Comparison of ENCODE assay signal across 19 cellular contexts in the genomic region with DNA sequence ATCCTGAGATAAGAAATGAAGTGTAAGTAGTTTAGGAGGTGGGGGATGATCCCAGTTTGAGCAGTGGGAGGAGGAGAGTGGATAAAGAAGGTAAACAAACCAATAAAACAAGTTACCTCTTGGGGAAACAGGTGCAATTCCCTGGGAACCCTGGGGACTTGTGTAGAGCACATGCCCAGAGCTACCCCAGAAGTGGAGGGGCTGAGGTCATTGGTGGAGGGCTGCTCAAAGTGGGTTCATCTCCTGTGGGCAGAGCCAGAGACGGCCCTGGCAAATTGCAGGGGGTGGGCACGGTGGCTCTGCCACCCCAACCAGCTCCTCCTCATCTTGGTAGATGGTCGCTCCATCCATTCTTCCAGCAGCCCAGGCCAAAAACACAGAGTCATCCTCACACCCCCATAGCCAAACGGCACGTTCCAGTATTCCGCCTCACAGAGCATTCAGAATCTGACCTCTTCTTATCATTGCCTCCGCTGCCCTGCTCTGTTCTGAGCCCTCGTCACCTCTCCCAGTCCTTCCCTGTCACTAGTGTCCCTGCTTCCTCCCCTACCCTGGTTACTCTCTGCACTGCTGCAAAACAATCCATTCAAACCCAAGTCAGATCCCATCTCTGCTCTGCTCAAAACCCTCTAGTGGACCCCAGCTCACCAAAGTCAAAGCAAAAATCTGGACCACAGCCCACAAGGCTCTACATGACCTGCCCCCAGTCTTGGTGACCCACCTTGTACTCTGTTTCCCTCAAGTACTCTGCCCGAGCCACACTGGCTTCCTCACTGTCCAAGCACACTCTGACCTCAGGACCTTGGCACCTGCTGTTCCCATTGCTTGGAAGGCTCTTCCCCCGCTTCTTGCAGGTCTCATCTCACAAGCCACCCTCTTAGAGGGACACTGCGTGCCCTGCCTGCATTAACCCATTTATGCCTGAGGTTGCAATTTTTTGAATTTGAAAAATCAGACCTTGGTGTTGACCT. TPM values are rescaled to one million over a fixed set of nuclear protein-coding genes. Genes with fewer than 3 reads are reported as not detected.
DNase-seq lines count a peak whose midpoint lies in the region; ATAC-seq and TF ChIP-seq lines count a peak whose summit lies in the region.
"Had no signal": no experiment of that assay in that cellular context is flagged by ENCODE, and none has a peak within 500 bp of the region (broad histone marks: within the 10 kb centered on the region; RNA-seq: fewer than 3 reads in every experiment).

No MANE protein-coding gene starts in this region.

- H3K4me1 ChIP-seq in PC-3 (ENCODE audit: insufficient read depth, low read length) = peaks cover 3% of the 10 kb centered on the region; the same call in 1 of the 2 replicates

- peak; percentile 37 for DNase-seq in activated CD8-positive, alpha-beta memory T cell treated with anti-CD3 and anti-CD28 coated beads, Interleukin-2, amount 50 U/mL, for 48 hours
- DNase-seq in activated CD8-positive, alpha-beta memory T cell treated with anti-CD3 and anti-CD28 coated beads, Interleukin-2, amount 50 U/mL, for 4 hours = no peak
- DNase-seq in activated T-helper 2 cell treated with anti-CD3 and anti-CD28 coated beads, Interferon-gamma antibody, Interleukin-2, Interleukin-4, amounts not matched to agents 10 μg/mL and 5 μg/mL and 100 μg/mL, durations not matched to agents 14 hours and 24 hours and 36 hours (ENCODE audit: low spot score) = peak; percentile 2
- DNase-seq in mesenteric fat pad (ENCODE audit: low spot score) (peak; percentile 64), type B pancreatic cell (ENCODE audit: extremely low spot score, unreplicated experiment) (peak; percentile 54), PC-3 (no peak)
- DNase-seq in stimulated activated CD4-positive, alpha-beta T cell treated with anti-CD3 and anti-CD28 coated beads, Interleukin-4, amount 100 ng/mL, for 1 hour = no peak
- DNase-seq: CD4-positive, CD25-positive, alpha-beta regulatory T cell; DMS79; KG1; NCI-H1048; NCI-H146; NCI-H2081 treated with DMSO at 0.1 percent for 48 hours; NCI-H226; NCI-H526 had no signal

- H3K27me3 Mint-ChIP-seq in activated T-helper 2 cell treated with anti-CD3 and anti-CD28 coated beads, Interferon-gamma antibody, Interleukin-2, Interleukin-4, amounts not matched to agents 10 μg/mL and 5 μg/mL and 100 μg/mL, durations not matched to agents 14 hours and 24 hours and 36 hours (ENCODE audit: low read depth) = peaks cover 45% of the 10 kb centered on the region
- H3K27me3 Mint-ChIP-seq in type B pancreatic cell = peaks cover 50% of the 10 kb centered on the region

- H4K20me1 ChIP-seq in PC-3 (ENCODE audit: low read length) = no peaks in the 10 kb centered on the region

- no peaks in the 10 kb centered on the region for H3K9me3 ChIP-seq in PC-3 (ENCODE audit: low read length)

- H3F3A ChIP-seq in PC-3 (ENCODE audit: low read length, unreplicated experiment) = no peaks in the 10 kb centered on the region

- TF ChIP-seq CTCF in type B pancreatic cell (conservative IDR thresholded peaks at IDR 0.05) = no peak
- no peak for TF ChIP-seq CTCF in PC-3 (conservative IDR thresholded peaks at IDR 0.05; ENCODE audit: low read depth, low read length)

- POLR2A ChIA-PET in PC-3 (lab: Charles Lee; ENCODE audit: unreplicated experiment) = no interaction called here

- no peaks in the 10 kb centered on the region for H3K36me3 ChIP-seq in PC-3 (ENCODE audit: low read depth, low read length)

- H3K9me2 ChIP-seq in PC-3 (replicated peaks; ENCODE audit: low read length) = no peaks in the 10 kb centered on the region

- H3K4me3 Mint-ChIP-seq in activated T-helper 2 cell treated with anti-CD3 and anti-CD28 coated beads, Interferon-gamma antibody, Interleukin-2, Interleukin-4, amounts not matched to agents 10 μg/mL and 5 μg/mL and 100 μg/mL, durations not matched to agents 14 hours and 24 hours and 36 hours (ENCODE audit: low read depth) = no peak overlapping the region
- no peak overlapping the region for H3K4me3 Mint-ChIP-seq in type B pancreatic cell

- no peaks in the 10 kb centered on the region for H3K9me3 Mint-ChIP-seq in activated T-helper 2 cell treated with anti-CD3 and anti-CD28 coated beads, Interferon-gamma antibody, Interleukin-2, Interleukin-4, amounts not matched to agents 10 μg/mL and 5 μg/mL and 100 μg/mL, durations not matched to agents 14 hours and 24 hours and 36 hours
- no peaks in the 10 kb centered on the region for H3K9me3 Mint-ChIP-seq in type B pancreatic cell
- H3K9me3 Mint-ChIP-seq: CD4-positive, CD25-positive, alpha-beta regulatory T cell had no signal

- H3K9ac ChIP-seq in PC-3 (ENCODE audit: low read length) = no peak overlapping the region

- no peak overlapping the region for H3K27ac ChIP-seq in PC-3 (ENCODE audit: low read length)
- H3K27ac ChIP-seq: HL-60 had no signal

- peaks cover 2% of the 10 kb centered on the region for H3K4me1 Mint-ChIP-seq in activated T-helper 2 cell treated with anti-CD3 and anti-CD28 coated beads, Interferon-gamma antibody, Interleukin-2, Interleukin-4, amounts not matched to agents 10 μg/mL and 5 μg/mL and 100 μg/mL, durations not matched to agents 14 hours and 24 hours and 36 hours (ENCODE audit: low read depth)
- peaks cover 9% of the 10 kb centered on the region for H3K4me1 Mint-ChIP-seq in type B pancreatic cell (ENCODE audit: unreplicated experiment)

- no peaks in the 10 kb centered on the region for H3K36me3 Mint-ChIP-seq in activated T-helper 2 cell treated with anti-CD3 and anti-CD28 coated beads, Interferon-gamma antibody, Interleukin-2, Interleukin-4, amounts not matched to agents 10 μg/mL and 5 μg/mL and 100 μg/mL, durations not matched to agents 14 hours and 24 hours and 36 hours (ENCODE audit: low read depth)
- H3K36me3 Mint-ChIP-seq in type B pancreatic cell = no peaks in the 10 kb centered on the region
- H3K36me3 Mint-ChIP-seq: CD4-positive, CD25-positive, alpha-beta regulatory T cell had no signal

- H3K4me2 ChIP-seq in PC-3 (ENCODE audit: low read length) = no peak overlapping the region

- H3K27me3 ChIP-seq in PC-3 (ENCODE audit: low read length) = no peaks in the 10 kb centered on the region

- no peak overlapping the region for H3K27ac Mint-ChIP-seq in activated T-helper 2 cell treated with anti-CD3 and anti-CD28 coated beads, Interferon-gamma antibody, Interleukin-2, Interleukin-4, amounts not matched to agents 10 μg/mL and 5 μg/mL and 100 μg/mL, durations not matched to agents 14 hours and 24 hours and 36 hours
- no peak overlapping the region for H3K27ac Mint-ChIP-seq in type B pancreatic cell
- H3K27ac Mint-ChIP-seq: CD4-positive, CD25-positive, alpha-beta regulatory T cell had no signal

- no TSS peak for BruUV-seq in PC-3 (replicated peaks; lab: Mats Ljungman, UMichigan)

- no peak overlapping the region for H3K4me3 ChIP-seq in PC-3 (ENCODE audit: low read length)
- H3K4me3 ChIP-seq: GM12878 had no signal

- H3K79me2 ChIP-seq in PC-3 (ENCODE audit: low read length) = no peaks in the 10 kb centered on the region

- CTCF ChIA-PET in PC-3 (lab: Charles Lee) = no interaction called here

- ATAC-seq in GM18519 (IDR thresholded peaks at IDR 0.05; ENCODE audit: low FRiP score, unreplicated experiment) (no peak), PC-3 (no peak)
- ATAC-seq: GM12878 had no signal

- no peak overlapping the region for H2AFZ ChIP-seq in PC-3 (ENCODE audit: low read length)

- intact Hi-C loops in activated T-helper 2 cell treated with anti-CD3 and anti-CD28 coated beads, Interferon-gamma antibody, Interleukin-2, Interleukin-4, amounts not matched to agents 10 μg/mL and 5 μg/mL and 100 μg/mL, durations not matched to agents 14 hours and 24 hours and 36 hours (cut with micrococcal nuclease) = no loop called here
- intact Hi-C loops in PC-3 (cut with micrococcal nuclease) = no loop called here

RNA-seq across cellular contexts. Expression of a gene that starts 5.5 kb away (rescaled TPM):
- not detected in 2 replicates for total RNA-seq in activated T-helper 2 cell treated with anti-CD3 and anti-CD28 coated beads, Interferon-gamma antibody, Interleukin-2, Interleukin-4, amounts not matched to agents 10 μg/mL and 5 μg/mL and 100 μg/mL, durations not matched to agents 14 hours and 24 hours and 36 hours
- 3.1 TPM for total RNA-seq in mesenteric fat pad
- total RNA-seq in type B pancreatic cell (ENCODE audit: low replicate concordance) = 0.98 and 4.7 TPM in 2 replicates
- total RNA-seq in PC-3 (2014; rRNA removed) = 0.52 and 1.2 TPM in 2 replicates
- total RNA-seq: A673; CD4-positive, CD25-positive, alpha-beta regulatory T cell; GM12878 had no signal

RNA-seq across cellular contexts. Expression of a gene that starts 44.6 kb away (rescaled TPM):
- total RNA-seq in activated T-helper 2 cell treated with anti-CD3 and anti-CD28 coated beads, Interferon-gamma antibody, Interleukin-2, Interleukin-4, amounts not matched to agents 10 μg/mL and 5 μg/mL and 100 μg/mL, durations not matched to agents 14 hours and 24 hours and 36 hours = not detected in 2 replicates
- 3.8 TPM for total RNA-seq in mesenteric fat pad
- 0.19 and 1.4 TPM in 2 replicates for total RNA-seq in type B pancreatic cell (ENCODE audit: low replicate concordance)
- total RNA-seq in PC-3 (2014; rRNA removed) = 0.84 and 0.92 TPM in 2 replicates
- total RNA-seq: CD4-positive, CD25-positive, alpha-beta regulatory T cell; GM12878 had no signal

Comparison
In these comparisons a context has a peak if more than half of its experiments do, and no peak if none do; other contexts are left out.
1. DNase-seq: peak in activated CD8-positive, alpha-beta memory T cell treated with anti-CD3 and anti-CD28 coated beads, Interleukin-2, amount 50 U/mL, for 48 hours (single experiment), activated T-helper 2 cell treated with anti-CD3 and anti-CD28 coated beads, Interferon-gamma antibody, Interleukin-2, Interleukin-4, amounts not matched to agents 10 μg/mL and 5 μg/mL and 100 μg/mL, durations not matched to agents 14 hours and 24 hours and 36 hours (single experiment), mesenteric fat pad (single experiment) and type B pancreatic cell (single experiment); none in activated CD8-positive, alpha-beta memory T cell treated with anti-CD3 and anti-CD28 coated beads, Interleukin-2, amount 50 U/mL, for 4 hours (single experiment), PC-3 (single experiment) and stimulated activated CD4-positive, alpha-beta T cell treated with anti-CD3 and anti-CD28 coated beads, Interleukin-4, amount 100 ng/mL, for 1 hour (single experiment).